In the genomic region with DNA sequence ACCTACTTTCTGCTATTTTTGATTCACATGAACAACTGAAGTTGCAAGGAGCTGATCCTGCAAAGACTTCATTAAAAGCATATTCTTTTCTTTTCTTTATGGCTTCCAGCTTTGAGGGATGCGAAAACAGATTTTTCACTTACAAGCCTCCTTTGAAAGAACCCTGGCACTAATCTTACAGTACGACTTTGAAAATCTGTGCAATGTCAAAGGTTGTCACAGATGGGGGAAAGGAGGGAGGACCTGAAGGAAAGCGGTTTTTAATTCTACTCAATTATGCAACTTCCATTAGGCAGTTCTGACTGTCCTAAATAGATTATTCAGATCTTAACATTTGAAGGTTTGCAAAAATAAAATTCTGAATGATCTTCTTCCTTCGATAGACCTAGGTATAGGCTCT, we compare ENCODE assay signal across 17 cellular contexts.
"Had no signal": no experiment of that assay in that cellular context is flagged by ENCODE, and none has a peak within 500 bp of the region (broad histone marks: within the 10 kb centered on the region; RNA-seq: fewer than 3 reads in every experiment).

No MANE protein-coding gene starts in this region.

- H3K36me3 ChIP-seq: adrenal gland, esophagus squamous epithelium, heart left ventricle, left lung, neutrophil had no signal

- H3K9me3 ChIP-seq: adrenal gland, esophagus squamous epithelium, heart left ventricle, left lung, neutrophil had no signal

- H3K27ac ChIP-seq: adrenal gland, esophagus squamous epithelium, foreskin keratinocyte, left lung, neutrophil had no signal

- ATAC-seq: activated CD4-positive, CD25-positive, alpha-beta regulatory T cell treated with anti-CD3 and anti-CD28 coated beads, Interleukin-2, amount 50 U/mL, for 24 hours; foreskin keratinocyte; heart left ventricle; left lung; sciatic nerve had no signal

- H3K4me1 ChIP-seq: foreskin keratinocyte had no signal

- DNase-seq: activated naive CD4-positive, alpha-beta T cell treated with anti-CD3 and anti-CD28 coated beads, Interleukin-2, amount 50 U/mL, for 16 hours; activated T-cell treated with anti-CD3 and anti-CD28 coated beads, Interleukin-2, amount 50 U/mL, for 1 hour; adrenal gland; cerebellar nuclear complex; dermis blood vessel endothelial cell; esophagus squamous epithelium; foreskin keratinocyte; heart left ventricle; left lung; mesendoderm; stimulated activated CD4-positive, alpha-beta T cell treated with anti-CD3 and anti-CD28 coated beads, Interleukin-12 subunit alpha, Interleukin-12 subunit beta, amount 100 ng/mL, for 4 hours; stimulated activated naive CD4-positive, alpha-beta T cell; substantia nigra; trophoblast cell had no signal

- H3K4me3 ChIP-seq: adrenal gland, esophagus squamous epithelium, heart left ventricle, left lung had no signal

- H3K27me3 ChIP-seq: adrenal gland, esophagus squamous epithelium, foreskin keratinocyte, heart left ventricle, left lung, neutrophil had no signal
